9 cellular contexts compared by ENCODE assay signal in the genomic region with DNA sequence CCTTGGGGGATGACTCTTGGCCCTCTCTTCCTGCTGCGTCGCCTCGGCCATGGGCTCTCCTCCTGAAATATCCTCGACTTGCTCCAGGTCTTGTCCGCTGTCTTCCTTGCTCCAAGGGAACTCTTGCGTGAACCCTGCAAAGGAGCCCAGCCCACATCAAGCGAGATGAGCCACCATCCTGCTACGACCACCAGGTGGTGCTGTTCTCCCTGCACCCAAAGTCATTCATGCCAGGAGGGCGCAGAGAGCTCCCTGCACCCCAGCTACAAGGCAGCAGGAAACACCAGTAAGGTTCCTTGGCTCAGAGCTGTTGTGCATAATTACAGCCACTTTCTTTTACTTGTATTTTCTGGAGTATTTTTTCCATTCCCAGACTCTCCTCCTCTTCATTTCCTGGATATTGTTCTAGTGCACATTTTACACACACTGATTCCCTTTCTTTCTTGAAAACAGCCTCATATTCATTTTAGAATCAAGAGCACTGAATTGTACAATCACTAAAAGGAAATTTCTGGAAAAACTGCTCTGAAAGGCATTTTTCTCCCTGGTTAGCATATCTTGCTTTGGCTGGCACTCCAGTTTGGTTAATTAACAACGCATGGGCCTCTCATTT.
DNase-seq lines count a peak whose midpoint lies in the region; ATAC-seq and TF ChIP-seq lines count a peak whose summit lies in the region.
"Had no signal": no experiment of that assay in that cellular context is flagged by ENCODE, and none has a peak within 500 bp of the region (broad histone marks: within the 10 kb centered on the region; RNA-seq: fewer than 3 reads in every experiment).

No MANE protein-coding gene starts in this region.

- H3K27me3 ChIP-seq in CD4-positive, alpha-beta memory T cell (ENCODE audit: insufficient read depth, low read length) = no peaks in the 10 kb centered on the region
- no peaks in the 10 kb centered on the region for H3K27me3 ChIP-seq in fibroblast of lung (ENCODE audit: control insufficient read depth, insufficient read depth, low read length)
- no peaks in the 10 kb centered on the region for H3K27me3 ChIP-seq in neuronal stem cell (ENCODE audit: control insufficient read depth in 3 of 3, insufficient read depth in 3 of 3, low read depth in 1 of 3, low read length in 3 of 3)

- peak in 3 of 5 donors; percentile 0 to 12 (median 9) for DNase-seq in CD4-positive, alpha-beta memory T cell
- DNase-seq in NCI-H2029 treated with DMSO at 0.1 percent for 48 hours (lab: John Stamatoyannopoulos, UW) (peak; percentile 4), fibroblast of lung (ENCODE audit: low read depth in 2 of 2) (peak; percentile 12 to 34), neuronal stem cell (ENCODE audit: low spot score) (peak; percentile 69), middle frontal gyrus (ENCODE audit: extremely low spot score, low spot score) (no peak)
- peak; percentile 6 for DNase-seq in activated CD4-positive, alpha-beta T cell treated with anti-CD3 and anti-CD28 coated beads, Interleukin-2, amount 50 U/mL, for 1 hour

- H3K27ac Mint-ChIP-seq in CD4-positive, alpha-beta memory T cell = no peak overlapping the region
- H3K27ac Mint-ChIP-seq: T-helper 1 cell treated with Interleukin-12 subunit alpha and Interleukin-12 subunit beta and Interleukin-4 antibody, amounts not matched to agents 30 μg/mL and 1 μg/mL, for 36 hours had no signal

- H2AK5ac ChIP-seq in neuronal stem cell (ENCODE audit: low read depth, low read length) = no peak overlapping the region

- TF ChIP-seq CTCF in fibroblast of lung (conservative IDR thresholded peaks at IDR 0.05 in 1 of 2, IDR thresholded peaks at IDR 0.05 in 1 of 2; ENCODE audit: low read depth in 1 of 2, low read length in 2 of 2) = peak; percentile 43 to 66

- no peak overlapping the region for H3K4me3 Mint-ChIP-seq in CD4-positive, alpha-beta memory T cell
- H3K4me3 Mint-ChIP-seq: T-helper 1 cell treated with Interleukin-12 subunit alpha and Interleukin-12 subunit beta and Interleukin-4 antibody, amounts not matched to agents 30 μg/mL and 1 μg/mL, for 36 hours had no signal

- H3K9ac ChIP-seq in fibroblast of lung (ENCODE audit: insufficient read depth, low read length) (no peak overlapping the region), neuronal stem cell (ENCODE audit: low read depth, low read length, poor library complexity) (no peak overlapping the region)

- H2BK12ac ChIP-seq in neuronal stem cell (ENCODE audit: low read length) = no peak overlapping the region

- H3K27ac ChIP-seq in CD4-positive, alpha-beta memory T cell (ENCODE audit: low read depth, low read length) = no peak overlapping the region
- no peak overlapping the region for H3K27ac ChIP-seq in fibroblast of lung (ENCODE audit: insufficient read depth, low read length)
- H3K27ac ChIP-seq in neuronal stem cell (replicated peaks; ENCODE audit: low read length) = no peak overlapping the region

- H3K4me2 ChIP-seq in fibroblast of lung (ENCODE audit: extremely low read depth, insufficient read depth, low read length) (no peak overlapping the region), neuronal stem cell (ENCODE audit: insufficient read depth, low read length, poor library complexity, severe bottlenecking) (no peak overlapping the region)

- no peaks in the 10 kb centered on the region for H3K36me3 Mint-ChIP-seq in CD4-positive, alpha-beta memory T cell

- H3K9me3 ChIP-seq in CD4-positive, alpha-beta memory T cell (ENCODE audit: control insufficient read depth in 1 of 2, low read length in 2 of 2) = no peaks in the 10 kb centered on the region
- H3K9me3 ChIP-seq in fibroblast of lung (ENCODE audit: control insufficient read depth, insufficient read depth, low read depth, low read length) (no peaks in the 10 kb centered on the region), neuronal stem cell (replicated peaks in 1 of 2; ENCODE audit: control insufficient read depth in 2 of 2, insufficient read depth in 1 of 2, low read depth in 1 of 2, low read length in 2 of 2) (no peaks in the 10 kb centered on the region)

- H2AFZ ChIP-seq in fibroblast of lung (ENCODE audit: low read length) (no peak overlapping the region), neuronal stem cell (ENCODE audit: low read length) (no peak overlapping the region)

- peaks cover 1 to 5% of the 10 kb centered on the region in 2 donors for H3K27me3 Mint-ChIP-seq in CD4-positive, alpha-beta memory T cell

- no peak overlapping the region for H4K8ac ChIP-seq in neuronal stem cell (ENCODE audit: low read depth, low read length)

- H3K79me1 ChIP-seq in neuronal stem cell (ENCODE audit: low read depth, low read length) = no peaks in the 10 kb centered on the region

- H2BK15ac ChIP-seq in neuronal stem cell (ENCODE audit: low read length) = no peak overlapping the region

- CTCF ChIA-PET in CD4-positive, alpha-beta memory T cell (lab: Charles Lee; ENCODE audit: partially characterized antibody) = interaction anchor here (0.7 to 2.2 kb wide), 7 partner anchors 8 to 700 kb away, joined by 3 to 10 read pairs (median 3); no protein-coding TSS in a partner anchor

- peaks cover 0 to 1% (median 0%) of the 10 kb centered on the region in 4 donors for H3K4me1 Mint-ChIP-seq in CD4-positive, alpha-beta memory T cell

- H3K23ac ChIP-seq in neuronal stem cell (ENCODE audit: low read depth, low read length, poor library complexity) = no peak overlapping the region

- WGBS in neuronal stem cell (ENCODE audit: extremely low coverage in 2 of 2, insufficient read length in 2 of 2, insufficient replicate concordance in 1 of 2), 2 donors = no CpG with 5 or more reads among the region's 10 CpGs

- no peak overlapping the region for H3K4ac ChIP-seq in neuronal stem cell (ENCODE audit: low read length)

- no peaks in the 10 kb centered on the region for H3K4me1 ChIP-seq in CD4-positive, alpha-beta memory T cell (ENCODE audit: insufficient read depth, low read length)
- H3K4me1 ChIP-seq in fibroblast of lung (ENCODE audit: control insufficient read depth, extremely low read depth, insufficient read depth, low read length) (no peaks in the 10 kb centered on the region), neuronal stem cell (ENCODE audit: control insufficient read depth in 2 of 2, insufficient read depth in 1 of 2, low read depth in 1 of 2, low read length in 2 of 2) (peaks cover 0 to 6% of the 10 kb centered on the region in 2 donors)

- intact Hi-C loops in CD4-positive, alpha-beta memory T cell (cut with micrococcal nuclease) = no loop called here

- no peak overlapping the region for H2BK5ac ChIP-seq in neuronal stem cell (ENCODE audit: low read length)

- H3K4me3 ChIP-seq in CD4-positive, alpha-beta memory T cell (ENCODE audit: low read length in 2 of 2) = no peak overlapping the region
- H3K4me3 ChIP-seq in fibroblast of lung (replicated peaks in 1 of 4; ENCODE audit: control extremely low read depth in 1 of 4, insufficient read depth in 1 of 4, low read depth in 3 of 4, low read length in 4 of 4) = no peak overlapping the region
- H3K4me3 ChIP-seq in neuronal stem cell (ENCODE audit: low read length in 2 of 2) = no peak overlapping the region

- no peak overlapping the region for H4K91ac ChIP-seq in neuronal stem cell (ENCODE audit: low read depth, low read length, poor library complexity)

- H4K20me1 ChIP-seq in fibroblast of lung (ENCODE audit: control insufficient read depth, extremely low read depth, insufficient read depth, low read length) = no peaks in the 10 kb centered on the region

- H3K18ac ChIP-seq in neuronal stem cell (ENCODE audit: low read length) = no peak overlapping the region

- POLR2A ChIA-PET in CD4-positive, alpha-beta memory T cell (lab: Charles Lee; ENCODE audit: partially characterized antibody) = no interaction called here

- H3K9me3 Mint-ChIP-seq in CD4-positive, alpha-beta memory T cell = peaks cover 0 to 2% (median 0%) of the 10 kb centered on the region in 8 donors
- H3K9me3 Mint-ChIP-seq: T-helper 1 cell treated with Interleukin-12 subunit alpha and Interleukin-12 subunit beta and Interleukin-4 antibody, amounts not matched to agents 30 μg/mL and 1 μg/mL, for 36 hours had no signal

- no peaks in the 10 kb centered on the region for H3K79me2 ChIP-seq in fibroblast of lung (ENCODE audit: control insufficient read depth, insufficient read depth, low read length)

- H3K14ac ChIP-seq in neuronal stem cell (ENCODE audit: low read length) = no peak overlapping the region

- no peak overlapping the region for H2BK120ac ChIP-seq in neuronal stem cell (ENCODE audit: low read depth, low read length)

- no peaks in the 10 kb centered on the region for H3K36me3 ChIP-seq in CD4-positive, alpha-beta memory T cell (ENCODE audit: insufficient read depth, low read length)
- H3K36me3 ChIP-seq in fibroblast of lung (ENCODE audit: control insufficient read depth, insufficient read depth, low read length) = no peaks in the 10 kb centered on the region
- no peaks in the 10 kb centered on the region for H3K36me3 ChIP-seq in neuronal stem cell (replicated peaks in 1 of 2; ENCODE audit: control insufficient read depth in 2 of 2, insufficient read depth in 2 of 2, low read length in 2 of 2)

- ATAC-seq in GM18870 (IDR thresholded peaks at IDR 0.05; ENCODE audit: unreplicated experiment) = peak; percentile 83
- ATAC-seq in HG02981 (IDR thresholded peaks at IDR 0.05; ENCODE audit: unreplicated experiment) = peak; percentile 93
